Comparison of ENCODE assay signal across 8 cellular contexts in genomic region chr7:47474937-47475879, GRCh38.
DNase-seq lines count a peak whose midpoint lies in the region; ATAC-seq and TF ChIP-seq lines count a peak whose summit lies in the region.

No MANE protein-coding gene starts in this region.

- in situ Hi-C loops in brain microvascular endothelial cell (cut with HindIII; ENCODE audit: low pct_ligation_motif_present, low sequenced_read_pairs), result no loop called here

- TF ChIP-seq POLR2A in suprapubic skin (IDR thresholded peaks at IDR 0.05), result peak in 1 of 2 donors; percentile 15

- TF ChIP-seq CTCF in C4-2B (conservative IDR thresholded peaks at IDR 0.05), result no peak
- peak; percentile 41 for TF ChIP-seq CTCF in brain microvascular endothelial cell (IDR thresholded peaks at IDR 0.05; ENCODE audit: low read depth, low read length, missing control alignments)
- peak in 1 of 2 donors; percentile 12 for TF ChIP-seq CTCF in left lung (IDR thresholded peaks at IDR 0.05)
- TF ChIP-seq CTCF in suprapubic skin (IDR thresholded peaks at IDR 0.05), result peak in 1 of 2 donors; percentile 9

- H3K36me3 ChIP-seq in brain microvascular endothelial cell (replicated peaks) (no peaks in the 10 kb centered on the region), left lung (peaks cover 0 to 16% of the 10 kb centered on the region in 2 donors), suprapubic skin (no peaks in the 10 kb centered on the region)

- H3K9me3 ChIP-seq in left lung (no peaks in the 10 kb centered on the region), suprapubic skin (no peaks in the 10 kb centered on the region)

- no peak for TF ChIP-seq EP300 in suprapubic skin (IDR thresholded peaks at IDR 0.05)

- 69% methylated on average over 15 of the region's 24 CpGs for WGBS in suprapubic skin

- H3K27ac ChIP-seq in C4-2B (peak overlapping the region; percentile 4), brain microvascular endothelial cell (peak overlapping the region; percentile 40), left lung (peak overlapping the region; percentile 60 to 76), suprapubic skin (peak overlapping the region; percentile 72)

- DNase-seq in NCI-H460 (ENCODE audit: extremely low read depth, low read depth), result peak; percentile 85
- peak; percentile 94 for DNase-seq in brain microvascular endothelial cell
- DNase-seq in left lung, result peak; percentile 93 to 94
- DNase-seq in suprapubic skin (ENCODE audit: low spot score in 2 of 2), result peak; percentile 89 to 92
- DNase-seq in central memory CD4-positive, alpha-beta T cell, result no peak

- H3K4me3 ChIP-seq in brain microvascular endothelial cell (ENCODE audit: low read depth, low read length) (no peak overlapping the region), left lung (no peak overlapping the region), suprapubic skin (no peak overlapping the region)

- H3K4me1 ChIP-seq in left lung (peaks cover 23 to 59% of the 10 kb centered on the region in 2 donors), suprapubic skin (peaks cover 31% of the 10 kb centered on the region)

- ATAC-seq in GM18873 (IDR thresholded peaks at IDR 0.05; ENCODE audit: low FRiP score, unreplicated experiment) (peak; percentile 74), HG02981 (IDR thresholded peaks at IDR 0.05; ENCODE audit: unreplicated experiment) (peak; percentile 85), left lung (peak; percentile 91)

- H3K27me3 ChIP-seq in brain microvascular endothelial cell (replicated peaks), result no peaks in the 10 kb centered on the region
- no peaks in the 10 kb centered on the region for H3K27me3 ChIP-seq in left lung
- H3K27me3 ChIP-seq in suprapubic skin, result no peaks in the 10 kb centered on the region

- intact Hi-C loops in left lung (cut with DNase I), result no loop called here

Comparison
In these comparisons a context has a peak if more than half of its experiments do, and no peak if none do; other contexts are left out.
1. H3K27ac ChIP-seq: peak in every context shown above with its lines; median percentile 72 in suprapubic skin; 68 in left lung; 40 in brain microvascular endothelial cell; 4 in C4-2B.